Comparison of ENCODE assay signal across 13 cellular contexts in the genomic region with DNA sequence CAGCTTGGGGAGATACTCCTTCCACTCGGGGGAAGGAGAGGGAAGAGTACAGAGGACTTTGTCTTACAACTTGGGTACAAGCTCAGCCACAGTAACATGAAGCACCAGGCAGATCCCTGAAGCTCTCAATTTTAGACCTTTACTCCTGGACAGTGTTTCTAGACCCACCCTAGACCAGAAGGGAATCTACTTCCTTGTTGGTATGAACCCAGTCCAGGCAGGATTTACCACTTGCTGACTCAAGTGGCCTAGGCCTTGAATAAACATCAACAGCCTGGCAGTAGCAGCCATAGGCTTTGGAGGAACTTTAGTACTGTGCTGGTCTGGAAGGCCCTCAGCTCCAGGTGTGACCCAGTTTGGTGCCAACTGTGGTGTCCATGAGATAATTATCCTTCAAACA.
"Had no signal": no experiment of that assay in that cellular context is flagged by ENCODE, and none has a peak within 500 bp of the region (broad histone marks: within the 10 kb centered on the region; RNA-seq: fewer than 3 reads in every experiment).

No MANE protein-coding gene starts in this region.

- DNase-seq: effector memory CD8-positive, alpha-beta T cell; foreskin keratinocyte; kidney; left cardiac atrium; naive thymus-derived CD8-positive, alpha-beta T cell; posterior cingulate gyrus; stimulated activated CD4-positive, alpha-beta T cell treated with anti-CD3 and anti-CD28 coated beads, Interleukin-2, amount 100 ng/mL, for 24 hours; stimulated activated CD4-positive, alpha-beta T cell treated with anti-CD3 and anti-CD28 coated beads, Interleukin-4, amount 100 ng/mL, for 4 hours; stimulated activated naive B cell treated with anti-CD40 and anti-IgM and Interleukin-4, amounts not matched to agents 10 μg/mL and 1 μg/mL and 100 μg/mL, for 72 hours; stimulated activated naive CD8-positive, alpha-beta T cell treated with anti-CD3 and anti-CD28 coated beads, Interleukin-15, amount 100 ng/mL, for 72 hours; testis; trophoblast cell had no signal

- H3K27me3 ChIP-seq: foreskin keratinocyte, testis had no signal

- ATAC-seq: effector memory CD8-positive, alpha-beta T cell; foreskin keratinocyte; left cardiac atrium; naive thymus-derived CD8-positive, alpha-beta T cell; sciatic nerve; stimulated activated naive B cell treated with anti-CD40 and anti-IgM and Interleukin-4, amounts not matched to agents 10 μg/mL and 1 μg/mL and 100 μg/mL, for 72 hours; stimulated activated naive CD8-positive, alpha-beta T cell treated with anti-CD3 and anti-CD28 coated beads, Interleukin-15, amount 100 ng/mL, for 72 hours had no signal

- H3K4me3 ChIP-seq: testis had no signal

- H3K9me3 ChIP-seq: testis had no signal

- H3K27ac ChIP-seq: foreskin keratinocyte, testis had no signal

- H3K4me1 ChIP-seq: foreskin keratinocyte, testis had no signal
